ENCODE assay signal across 8 cellular contexts in the genomic region with DNA sequence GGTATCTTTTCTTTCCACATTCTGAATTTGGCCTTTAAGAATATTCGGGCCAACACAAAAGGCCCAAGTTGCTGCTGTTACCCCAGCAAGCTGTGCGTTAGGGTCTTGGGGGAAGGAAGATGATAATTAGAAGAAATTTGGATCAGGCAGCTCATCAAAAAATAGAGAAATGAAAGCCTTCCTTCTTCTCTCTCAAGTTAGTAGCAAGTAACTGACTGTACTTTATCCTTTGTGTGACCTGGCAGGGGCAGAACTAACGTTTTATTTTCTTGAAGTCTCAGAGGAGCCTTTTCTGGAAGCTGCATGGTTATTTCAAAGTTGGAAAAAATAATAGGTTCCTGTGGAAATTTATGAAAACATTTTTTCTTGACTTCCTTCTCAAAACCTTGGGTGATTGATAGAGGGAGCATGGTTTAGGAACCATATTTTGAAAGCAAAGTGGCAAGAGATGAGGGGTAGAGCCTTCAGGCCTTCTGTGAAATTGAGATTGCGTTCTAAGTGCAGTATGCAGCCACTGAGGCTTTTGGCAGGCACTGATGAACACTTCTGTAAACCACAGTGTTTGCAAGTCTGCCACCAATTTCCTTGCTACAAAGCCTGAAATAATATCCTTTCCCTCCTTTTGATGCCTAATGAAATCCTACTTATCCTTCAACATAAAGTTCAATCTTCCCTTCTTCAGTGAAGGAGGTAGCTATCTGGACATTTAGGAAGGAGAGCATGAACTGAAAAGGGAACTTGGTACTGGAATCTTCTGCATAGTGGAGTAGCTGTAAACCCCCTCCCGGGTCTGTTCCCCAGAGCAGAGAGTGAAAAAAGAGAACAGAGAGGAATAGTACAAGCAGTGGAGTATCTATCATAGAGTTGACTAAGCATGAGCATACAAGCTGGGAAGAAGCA.
DNase-seq lines count a peak whose midpoint lies in the region; ATAC-seq and TF ChIP-seq lines count a peak whose summit lies in the region.

No MANE protein-coding gene starts in this region.

- peaks cover 83% of the 10 kb centered on the region for H3K4me1 ChIP-seq in DOHH2 (ENCODE audit: control insufficient read depth, low read length)
- H3K4me1 ChIP-seq in mesodermal cell (ENCODE audit: control insufficient read depth, insufficient read depth, low read length, poor library complexity, severe bottlenecking) = peaks cover 15% of the 10 kb centered on the region
- no peaks in the 10 kb centered on the region for H3K4me1 ChIP-seq in Karpas-422 (ENCODE audit: low read length)

- no peaks in the 10 kb centered on the region for H3K36me3 ChIP-seq in DOHH2 (ENCODE audit: control insufficient read depth, low read length)
- no peaks in the 10 kb centered on the region for H3K36me3 ChIP-seq in mesodermal cell (ENCODE audit: control insufficient read depth, insufficient read depth, low read length)
- H3K36me3 ChIP-seq in Karpas-422 (ENCODE audit: insufficient read depth, low read length) = no peaks in the 10 kb centered on the region
- no peaks in the 10 kb centered on the region for H3K36me3 ChIP-seq in brain microvascular endothelial cell (replicated peaks)

- peaks cover 58% of the 10 kb centered on the region for H3F3A ChIP-seq in DOHH2 (ENCODE audit: control insufficient read depth, insufficient read depth)

- no peak overlapping the region for H3K9ac ChIP-seq in Karpas-422 (ENCODE audit: low read length)

- peak overlapping the region; percentile 96 for H3K4me2 ChIP-seq in DOHH2 (ENCODE audit: low read length)
- no peak overlapping the region for H3K4me2 ChIP-seq in Karpas-422 (ENCODE audit: low read depth, low read length, poor library complexity, severe bottlenecking)

- H3K4me3 ChIP-seq in DOHH2 (ENCODE audit: low read length) = peak overlapping the region; percentile 72
- no peak overlapping the region for H3K4me3 ChIP-seq in mesodermal cell (ENCODE audit: extremely low read depth, insufficient read depth, low read length, poor library complexity, severe bottlenecking)
- H3K4me3 ChIP-seq in Karpas-422 (ENCODE audit: low read length) = no peak overlapping the region
- no peak overlapping the region for H3K4me3 ChIP-seq in brain microvascular endothelial cell (ENCODE audit: low read depth, low read length)

- H3K9me2 ChIP-seq in DOHH2 (replicated peaks; ENCODE audit: control insufficient read depth, low read length) (no peaks in the 10 kb centered on the region), Karpas-422 (replicated peaks; ENCODE audit: insufficient read depth, low read length) (no peaks in the 10 kb centered on the region)

- H3K79me2 ChIP-seq in DOHH2 (ENCODE audit: control insufficient read depth, low read length) (no peaks in the 10 kb centered on the region), Karpas-422 (ENCODE audit: low read length) (no peaks in the 10 kb centered on the region)

- H3K27me3 ChIP-seq in DOHH2 (ENCODE audit: control insufficient read depth, low read length) (no peaks in the 10 kb centered on the region), Karpas-422 (ENCODE audit: low read length) (no peaks in the 10 kb centered on the region), brain microvascular endothelial cell (replicated peaks) (no peaks in the 10 kb centered on the region)

- peak overlapping the region; percentile 93 for H3K27ac ChIP-seq in DOHH2 (ENCODE audit: low read depth, low read length)
- H3K27ac ChIP-seq in mesodermal cell (ENCODE audit: low read depth, low read length, severe bottlenecking) = peak overlapping the region; percentile 41
- H3K27ac ChIP-seq in Karpas-422 (ENCODE audit: low read length) = no peak overlapping the region
- H3K27ac ChIP-seq in brain microvascular endothelial cell = no peak overlapping the region

- peak; percentile 67 for DNase-seq in RPMI8226
- no peak for DNase-seq in Karpas-422
- DNase-seq in NCI-H446 treated with DMSO at 0.1 percent for 48 hours (lab: John Stamatoyannopoulos, UW) = no peak
- no peak for DNase-seq in brain microvascular endothelial cell
- no peak for DNase-seq in activated gamma-delta T cell (lab: John Stamatoyannopoulos, UW)

- 74 to 83% methylated on average over 4 of the region's 5 CpGs for WGBS in mesodermal cell (ENCODE audit: insufficient coverage in 2 of 2), 2 experiments

- no peaks in the 10 kb centered on the region for H4K20me1 ChIP-seq in DOHH2 (ENCODE audit: control insufficient read depth, insufficient read depth, low read depth, low read length)
- H4K20me1 ChIP-seq in Karpas-422 (ENCODE audit: insufficient read depth, low read depth, low read length) = no peaks in the 10 kb centered on the region

- H3K9me3 ChIP-seq in DOHH2 (ENCODE audit: control insufficient read depth, insufficient read depth, low read length) (no peaks in the 10 kb centered on the region), mesodermal cell (ENCODE audit: control insufficient read depth, low read length) (no peaks in the 10 kb centered on the region), Karpas-422 (ENCODE audit: low read length) (no peaks in the 10 kb centered on the region)

- TF ChIP-seq CTCF in DOHH2 (IDR thresholded peaks at IDR 0.05; ENCODE audit: low read depth, low read length, poor library complexity, severe bottlenecking) (no peak), brain microvascular endothelial cell (IDR thresholded peaks at IDR 0.05; ENCODE audit: low read depth, low read length, missing control alignments) (no peak)

- no peak overlapping the region for H2AFZ ChIP-seq in Karpas-422 (ENCODE audit: low read length)

- peak; percentile 80 for ATAC-seq in HG02642 (IDR thresholded peaks at IDR 0.05; ENCODE audit: poor library complexity, unreplicated experiment)

- in situ Hi-C loops in brain microvascular endothelial cell (cut with HindIII; ENCODE audit: low pct_ligation_motif_present, low sequenced_read_pairs) = no loop called here

Comparison
In these comparisons a context has a peak if more than half of its experiments do, and no peak if none do; other contexts are left out.
1. H3K27ac ChIP-seq: peak in DOHH2 (single experiment) and mesodermal cell (single experiment); none in Karpas-422 (single experiment) and brain microvascular endothelial cell (single experiment).